Comparison of ENCODE assay signal across 22 cellular contexts in genomic region chr5:93438124-93438523, GRCh38.
DNase-seq lines count a peak whose midpoint lies in the region; ATAC-seq, FAIRE-seq and TF ChIP-seq lines count a peak whose summit lies in the region.
"Had no signal": no experiment of that assay in that cellular context is flagged by ENCODE, and none has a peak within 500 bp of the region (broad histone marks: within the 10 kb centered on the region; RNA-seq: fewer than 3 reads in every experiment).

No MANE protein-coding gene starts in this region.

- no peak overlapping the region for H3K9ac ChIP-seq in GM12878 (ENCODE audit: control insufficient read depth, insufficient read depth, low read length)
- H3K9ac ChIP-seq: BLaER1 had no signal

- H3K79me2 ChIP-seq in GM12878 (ENCODE audit: control insufficient read depth, insufficient read depth, low read length), result no peaks in the 10 kb centered on the region

- no peaks in the 10 kb centered on the region for H4K20me1 ChIP-seq in GM12878 (ENCODE audit: control insufficient read depth, insufficient read depth)
- H4K20me1 ChIP-seq: BLaER1 had no signal

- intact Hi-C loops in GM12878 (cut with micrococcal nuclease; ENCODE audit: unreplicated experiment), result no loop called here

- RAD21 ChIA-PET in GM12878 (lab: Charles Lee; ENCODE audit: unreplicated experiment), result no interaction called here

- no peak for TF ChIP-seq CTCF in GM12878 (IDR thresholded peaks at IDR 0.05 in 2 of 3, conservative IDR thresholded peaks at IDR 0.05 in 1 of 3; ENCODE audit: control insufficient read depth in 2 of 3, extremely low read depth in 1 of 3, insufficient read depth in 1 of 3, low read depth in 3 of 3, low read length in 3 of 3)

- no peak for TF ChIP-seq POLR2A in GM12878 (IDR thresholded peaks at IDR 0.05; ENCODE audit: low read depth, low read length)

- H3K4me3 ChIP-seq in GM12878, result no peak overlapping the region
- H3K4me3 ChIP-seq in effector memory CD4-positive, alpha-beta T cell (ENCODE audit: insufficient read depth, low read depth, low read length, poor library complexity, severe bottlenecking), result no peak overlapping the region
- H3K4me3 ChIP-seq: BLaER1, HAP-1 had no signal

- in situ Hi-C loops in GM12878 (cut with MboI), result no loop called here

- peak; percentile 58 for ATAC-seq in GM18520 (IDR thresholded peaks at IDR 0.05; ENCODE audit: unreplicated experiment)
- peak; percentile 64 for ATAC-seq in GM19025 (IDR thresholded peaks at IDR 0.05; ENCODE audit: low read depth, unreplicated experiment)
- peak; percentile 58 for ATAC-seq in HG03432 (IDR thresholded peaks at IDR 0.05; ENCODE audit: unreplicated experiment)
- ATAC-seq in GM12878, result peak; percentile 63
- ATAC-seq in HG03460 (IDR thresholded peaks at IDR 0.05; ENCODE audit: unreplicated experiment), result no peak
- ATAC-seq: CD8-positive, alpha-beta T cell had no signal

- no peaks in the 10 kb centered on the region for H3K4me1 ChIP-seq in GM12878 (ENCODE audit: control insufficient read depth, insufficient read depth, low read length)
- no peaks in the 10 kb centered on the region for H3K4me1 ChIP-seq in effector memory CD4-positive, alpha-beta T cell (ENCODE audit: control insufficient read depth, insufficient read depth, low read length, poor library complexity, severe bottlenecking)
- H3K4me1 ChIP-seq: BLaER1, Caco-2, HAP-1 had no signal

- no TSS peak for BruUV-seq in GM12878 (replicated peaks; lab: Mats Ljungman, UMichigan)

- FAIRE-seq in GM12878 (lab: Jason Lieb, UNC), result no peak
- FAIRE-seq: GM12891, GM18507, GM19239, H54 had no signal

- peak; percentile 4 for DNase-seq in GM12878 (ENCODE audit: low read depth, low spot score)
- no peak for DNase-seq in cerebellar nuclear complex (lab: John Stamatoyannopoulos, UW)
- no peak for DNase-seq in GM19238 (ENCODE audit: insufficient read length, low spot score)
- no peak for DNase-seq in effector memory CD4-positive, alpha-beta T cell
- DNase-seq: Caco-2; CD4-positive, CD25-positive, alpha-beta regulatory T cell; CD8-positive, alpha-beta T cell; DMS153; DND-41; GOT3; HFFc6 had no signal

- POLR2A ChIA-PET in GM12878 (lab: Charles Lee), result no interaction called here

- no peak for TF ChIP-seq EP300 in GM12878 (IDR thresholded peaks at IDR 0.05; ENCODE audit: borderline replicate concordance in 1 of 2, control insufficient read depth in 1 of 2, low read depth in 2 of 2, low read length in 2 of 2)

- no peaks in the 10 kb centered on the region for H3K27me3 ChIP-seq in GM12878 (replicated peaks in 1 of 2; ENCODE audit: control insufficient read depth in 2 of 2, insufficient read depth in 2 of 2, low read length in 1 of 2)
- no peaks in the 10 kb centered on the region for H3K27me3 ChIP-seq in effector memory CD4-positive, alpha-beta T cell (replicated peaks; ENCODE audit: control insufficient read depth, insufficient read depth, low read length, poor library complexity, severe bottlenecking)
- H3K27me3 ChIP-seq: BLaER1 had no signal

- H3K36me3 ChIP-seq in GM12878 (ENCODE audit: control insufficient read depth in 2 of 2, insufficient read depth in 2 of 2, low read length in 1 of 2), result no peaks in the 10 kb centered on the region
- no peaks in the 10 kb centered on the region for H3K36me3 ChIP-seq in effector memory CD4-positive, alpha-beta T cell (ENCODE audit: control insufficient read depth, insufficient read depth, low read length)
- H3K36me3 ChIP-seq: BLaER1, HAP-1 had no signal

- H2AFZ ChIP-seq in GM12878 (ENCODE audit: control insufficient read depth, low read depth, low read length), result peak overlapping the region; percentile 2; the same call in 1 of the 2 replicates

- SMC1A ChIA-PET in GM12878 (lab: Charles Lee; ENCODE audit: uncharacterized antibody, unreplicated experiment), result no interaction called here

- WGBS in GM12878 (ENCODE audit: insufficient coverage, insufficient replicate concordance, low lambda C conversion rate, missing lambda C conversion rate), result 17% methylated on average over 2 of the region's 2 CpGs

- H3K4me2 ChIP-seq in GM12878 (ENCODE audit: control insufficient read depth, insufficient read depth), result no peak overlapping the region
- H3K4me2 ChIP-seq: BLaER1 had no signal

- CTCF ChIA-PET in GM12878 (lab: Yijun Ruan, JAX), result no interaction called here

- no peaks in the 10 kb centered on the region; the same call in 2 of the 3 replicates for H3K9me3 ChIP-seq in GM12878 (replicated peaks; ENCODE audit: control insufficient read depth, insufficient read depth, low read length)
- no peaks in the 10 kb centered on the region for H3K9me3 ChIP-seq in effector memory CD4-positive, alpha-beta T cell (ENCODE audit: control insufficient read depth, low read length)
- H3K9me3 ChIP-seq: BLaER1, Caco-2 had no signal

- no peak for TF ChIP-seq RAD21 in GM12878 (IDR thresholded peaks at IDR 0.05; ENCODE audit: insufficient read depth, low read depth, low read length)

- no peak overlapping the region for H3K27ac ChIP-seq in GM12878 (ENCODE audit: control insufficient read depth, insufficient read depth)
- no peak overlapping the region for H3K27ac ChIP-seq in effector memory CD4-positive, alpha-beta T cell (ENCODE audit: insufficient read depth, low read length, poor library complexity, severe bottlenecking)
- H3K27ac ChIP-seq: BLaER1, C4-2B had no signal

TF ChIP-seq in GM12878, 131 proteins besides CTCF, POLR2A, EP300 and RAD21:
- no peak for TF ChIP-seq HDAC2 (IDR thresholded peaks at IDR 0.05)
- no peak for TF ChIP-seq LARP7 (IDR thresholded peaks at IDR 0.05)
- no peak for TF ChIP-seq PRDM15 (CRISPR knock-in tag; IDR thresholded peaks at IDR 0.05)
- TF ChIP-seq ZNF274 (IDR thresholded peaks at IDR 0.05; ENCODE audit: insufficient read depth, insufficient read length), result no peak
- no peak for TF ChIP-seq CREM (IDR thresholded peaks at IDR 0.05; ENCODE audit: low read depth)
- TF ChIP-seq ZNF207 (IDR thresholded peaks at IDR 0.05; ENCODE audit: borderline replicate concordance), result no peak
- no peak for TF ChIP-seq RUNX3 (IDR thresholded peaks at IDR 0.05; ENCODE audit: low read length)
- TF ChIP-seq ATF3 (IDR thresholded peaks at IDR 0.05; ENCODE audit: borderline replicate concordance, extremely low read depth, low read depth, low read length), result no peak
TF ChIP-seq in GM12878: peak in this region for 0.
